In the genomic region with DNA sequence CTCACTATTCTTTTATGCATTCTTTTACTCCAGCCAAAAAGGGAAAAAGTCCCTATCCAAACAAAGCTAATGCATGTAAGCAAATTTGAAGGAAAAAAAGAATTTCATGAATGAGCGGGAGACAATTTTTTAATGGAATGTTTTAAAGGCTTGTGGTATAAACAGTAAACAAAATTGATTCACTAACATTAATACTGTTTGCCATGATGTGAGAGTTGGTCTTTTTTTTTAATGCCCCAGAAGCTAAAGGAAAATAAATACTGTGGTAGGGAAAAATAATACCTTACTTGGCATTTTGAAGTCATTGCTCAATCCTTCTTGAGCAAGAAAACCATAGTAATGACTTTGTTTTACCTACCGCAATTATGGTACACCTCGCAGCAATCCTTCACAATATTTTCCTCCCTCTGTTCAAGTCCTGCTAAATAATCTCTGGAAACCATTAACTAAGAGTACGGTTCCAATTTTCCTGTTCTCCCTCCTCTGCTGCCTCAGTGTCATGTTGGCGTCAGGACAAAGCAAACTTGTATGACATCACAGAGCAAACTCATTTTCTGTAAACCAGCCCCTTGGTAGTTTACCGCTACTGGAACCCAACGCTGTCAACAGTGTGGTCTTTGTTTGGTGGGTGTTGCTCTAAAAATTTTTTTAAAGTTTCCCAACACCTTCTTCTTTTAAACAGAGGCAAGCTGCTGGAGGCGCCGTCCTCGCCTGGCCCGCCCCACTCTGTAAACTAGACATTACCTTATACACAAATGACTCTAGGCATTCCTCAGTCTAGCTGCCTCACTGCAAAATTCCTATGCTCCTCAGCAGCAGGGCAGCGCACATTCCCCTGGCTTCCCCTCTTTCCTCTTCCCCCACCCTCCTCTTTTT, we compare ENCODE assay signal across 8 cellular contexts.
DNase-seq lines count a peak whose midpoint lies in the region; TF ChIP-seq lines count a peak whose summit lies in the region.

No MANE protein-coding gene starts in this region.

- no peaks in the 10 kb centered on the region for H3K79me2 ChIP-seq in ACC112 (ENCODE audit: control insufficient read depth, insufficient read depth, low read length, unreplicated experiment)

- peak overlapping the region; percentile 57 for H3K9ac ChIP-seq in iPS-15b (ENCODE audit: low read depth, low read length)

- TF ChIP-seq EP300 in Ishikawa (IDR thresholded peaks at IDR 0.05; ENCODE audit: borderline replicate concordance): no peak

- H3K36me3 ChIP-seq in ACC112 (ENCODE audit: insufficient read depth, low read length) (no peaks in the 10 kb centered on the region), iPS-15b (ENCODE audit: control insufficient read depth, insufficient read depth, low read length) (no peaks in the 10 kb centered on the region)

- H3K27ac ChIP-seq in ACC112 (ENCODE audit: low read depth, low read length): peak overlapping the region; percentile 89

- H3K4me3 ChIP-seq in ACC112 (ENCODE audit: low read depth, low read length) (peak overlapping the region; percentile 60), iPS-15b (ENCODE audit: low read depth, low read length) (no peak overlapping the region)

- peaks cover 35% of the 10 kb centered on the region for H3K4me1 ChIP-seq in ACC112 (ENCODE audit: control insufficient read depth, insufficient read depth, low read length, unreplicated experiment)
- peaks cover 38% of the 10 kb centered on the region for H3K4me1 ChIP-seq in iPS-15b (ENCODE audit: control insufficient read depth, insufficient read depth, low read length)

- no peak; the same call in 1 of the 2 replicates for TF ChIP-seq RAD21 in Ishikawa (IDR thresholded peaks at IDR 0.05; ENCODE audit: low read depth)

- peaks cover 7% of the 10 kb centered on the region for H3K9me3 ChIP-seq in iPS-15b (ENCODE audit: control insufficient read depth, insufficient read depth, low read length)

- DNase-seq in amniotic epithelial cell (ENCODE audit: low read depth) (peak; percentile 87), NCI-H510A (lab: John Stamatoyannopoulos, UW) (no peak), germinal center (ENCODE audit: low spot score) (no peak), KG1 (lab: John Stamatoyannopoulos, UW) (no peak)
- DNase-seq in stimulated activated naive CD4-positive, alpha-beta T cell treated with Interleukin-2 at 50 U/mL for 16 hours (lab: John Stamatoyannopoulos, UW): peak; percentile 30

- no peaks in the 10 kb centered on the region for H3K27me3 ChIP-seq in ACC112 (ENCODE audit: insufficient read depth, low read length)
- H3K27me3 ChIP-seq in iPS-15b (ENCODE audit: control insufficient read depth, insufficient read depth, low read length): no peaks in the 10 kb centered on the region

- H2AFZ ChIP-seq in ACC112 (ENCODE audit: low read length, unreplicated experiment): peak overlapping the region; percentile 94

TF ChIP-seq in Ishikawa, 13 proteins besides CTCF, POLR2A, EP300 and RAD21:
- no peak for TF ChIP-seq TCF12 (IDR thresholded peaks at IDR 0.05; ENCODE audit: low read depth)
- TF ChIP-seq YY1 (IDR thresholded peaks at IDR 0.05; ENCODE audit: low read depth): no peak
- no peak for TF ChIP-seq FOXM1 (IDR thresholded peaks at IDR 0.05; ENCODE audit: borderline replicate concordance, low read depth)
- peak; percentile 78 for TF ChIP-seq CEBPB (IDR thresholded peaks at IDR 0.05)
- TF ChIP-seq CREB1 (IDR thresholded peaks at IDR 0.05; ENCODE audit: low read depth): peak; percentile 46
- no peak for TF ChIP-seq NFIC (IDR thresholded peaks at IDR 0.05)
- TF ChIP-seq USF1 (IDR thresholded peaks at IDR 0.05): no peak
- TF ChIP-seq TEAD4 (IDR thresholded peaks at IDR 0.05): peak; percentile 95
- no peak for TF ChIP-seq EGR1 (IDR thresholded peaks at IDR 0.05)
- no peak for TF ChIP-seq TAF1 (IDR thresholded peaks at IDR 0.05; ENCODE audit: low read depth)
- TF ChIP-seq REST (IDR thresholded peaks at IDR 0.05; ENCODE audit: low read depth): no peak

Comparison
In these comparisons a context has a peak if more than half of its experiments do, and no peak if none do; other contexts are left out.
1. DNase-seq: peak in amniotic epithelial cell (single experiment) and stimulated activated naive CD4-positive, alpha-beta T cell treated with Interleukin-2 at 50 U/mL for 16 hours (single experiment); none in NCI-H510A (single experiment), germinal center (single experiment) and KG1 (single experiment).